ENCODE assay signal across 1 cellular context in the genomic region with DNA sequence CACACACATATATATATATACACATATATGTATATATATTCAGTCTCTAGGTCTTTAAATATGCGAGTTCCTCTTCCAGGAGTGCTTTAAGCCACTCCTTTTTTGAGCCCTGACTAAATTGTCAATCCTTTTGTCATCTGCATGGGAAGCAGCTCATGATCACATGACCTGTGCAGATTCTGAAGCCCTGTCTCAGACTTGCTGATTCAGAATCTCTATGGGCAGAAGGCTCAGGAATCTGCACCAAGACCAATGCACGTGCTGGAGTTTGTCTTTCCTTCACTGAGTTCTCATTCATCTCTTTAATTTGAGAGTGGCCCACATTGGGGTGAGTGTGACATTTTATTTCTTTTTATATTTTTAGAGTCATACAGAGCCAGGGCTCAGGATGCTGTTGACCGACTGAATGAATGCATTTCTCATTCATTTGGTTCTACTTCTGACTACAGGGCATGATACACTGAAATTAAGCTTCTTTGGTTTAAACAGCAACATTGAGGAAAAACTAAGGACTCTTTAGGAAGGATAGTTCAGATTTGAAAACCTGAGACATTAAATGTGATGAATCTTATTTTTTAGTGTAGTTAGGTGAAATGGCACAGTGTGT.
TF ChIP-seq lines count a peak whose summit lies in the region.

No MANE protein-coding gene starts in this region.

TF ChIP-seq in K562, 482 proteins besides CTCF, POLR2A, EP300 and RAD21 (continued from another document and continues in another):
- TF ChIP-seq, protein P1, sequence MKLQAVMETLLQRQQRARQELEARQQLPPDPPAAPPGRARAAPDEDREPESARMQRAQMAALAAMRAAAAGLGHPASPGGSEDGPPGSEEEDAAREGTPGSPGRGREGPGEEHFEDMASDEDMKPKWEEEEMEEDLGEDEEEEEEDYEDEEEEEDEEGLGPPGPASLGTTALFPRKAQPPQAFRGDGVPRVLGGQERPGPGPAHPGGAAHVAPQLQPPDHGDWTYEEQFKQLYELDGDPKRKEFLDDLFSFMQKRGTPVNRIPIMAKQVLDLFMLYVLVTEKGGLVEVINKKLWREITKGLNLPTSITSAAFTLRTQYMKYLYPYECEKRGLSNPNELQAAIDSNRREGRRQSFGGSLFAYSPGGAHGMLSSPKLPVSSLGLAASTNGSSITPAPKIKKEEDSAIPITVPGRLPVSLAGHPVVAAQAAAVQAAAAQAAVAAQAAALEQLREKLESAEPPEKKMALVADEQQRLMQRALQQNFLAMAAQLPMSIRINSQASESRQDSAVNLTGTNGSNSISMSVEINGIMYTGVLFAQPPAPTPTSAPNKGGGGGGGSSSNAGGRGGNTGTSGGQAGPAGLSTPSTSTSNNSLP (IDR thresholded peaks at IDR 0.05; ENCODE audit: borderline replicate concordance, low read depth, low read length), result no peak
- TF ChIP-seq ZNF785 (CRISPR knock-in tag; IDR thresholded peaks at IDR 0.05), result no peak
- no peak for TF ChIP-seq TAF9B (IDR thresholded peaks at IDR 0.05; ENCODE audit: partially characterized antibody)
- TF ChIP-seq TEAD1 (CRISPR knock-in tag; IDR thresholded peaks at IDR 0.05), result peak in 1 of 2 experiments; percentile 63; a peak in 1 of 4 replicates
- no peak for TF ChIP-seq NR3C1 (CRISPR knock-in tag; IDR thresholded peaks at IDR 0.05)
- TF ChIP-seq ZNF780A (CRISPR knock-in tag; IDR thresholded peaks at IDR 0.05), result no peak
- no peak for TF ChIP-seq MBD2 (IDR thresholded peaks at IDR 0.05; ENCODE audit: borderline replicate concordance, low read depth)
- TF ChIP-seq ZNF551 (CRISPR knock-in tag; IDR thresholded peaks at IDR 0.05), result no peak
- no peak for TF ChIP-seq CBX5 (IDR thresholded peaks at IDR 0.05; ENCODE audit: borderline replicate concordance, low read depth)
- no peak for TF ChIP-seq CC2D1A (IDR thresholded peaks at IDR 0.05)
- TF ChIP-seq L3MBTL2 (IDR thresholded peaks at IDR 0.05), result peak; percentile 83
- TF ChIP-seq PRPF4 (IDR thresholded peaks at IDR 0.05; ENCODE audit: insufficient read depth, low read depth, low read length, poor library complexity, severe bottlenecking), result no peak
- TF ChIP-seq POLR2AphosphoS2 (IDR thresholded peaks at IDR 0.05; ENCODE audit: low read length), result no peak
- no peak for TF ChIP-seq ZNF444 (CRISPR knock-in tag; IDR thresholded peaks at IDR 0.05)
- no peak for TF ChIP-seq U2AF1 (optimal IDR thresholded peaks at IDR 0.05; ENCODE audit: low read depth, low read length)
- no peak for TF ChIP-seq NR1H2 (CRISPR knock-in tag; IDR thresholded peaks at IDR 0.05)
- no peak for TF ChIP-seq CTCFL (IDR thresholded peaks at IDR 0.05; ENCODE audit: borderline replicate concordance, insufficient read depth, low read depth, low read length, poor library complexity, severe bottlenecking)
- TF ChIP-seq PBX2 (CRISPR knock-in tag; IDR thresholded peaks at IDR 0.05; ENCODE audit: low read depth), result no peak
- TF ChIP-seq PBX2 (tag; conservative IDR thresholded peaks at IDR 0.05; ENCODE audit: low read depth), result peak; percentile 36; the same call in 1 of the 2 replicates
- TF ChIP-seq IRF9 (tag; IDR thresholded peaks at IDR 0.05), result no peak
- no peak for TF ChIP-seq KHSRP (IDR thresholded peaks at IDR 0.05)
- TF ChIP-seq FOXO4 (CRISPR knock-in tag; IDR thresholded peaks at IDR 0.05), result no peak
- peak; percentile 77 for TF ChIP-seq MAFG (tag; conservative IDR thresholded peaks at IDR 0.05)
- no peak for TF ChIP-seq ZNF384 (IDR thresholded peaks at IDR 0.05; ENCODE audit: low read depth, low read length)
- no peak for TF ChIP-seq CHD4 (IDR thresholded peaks at IDR 0.05; ENCODE audit: insufficient read depth, insufficient replicate concordance, low read depth, low read length, poor library complexity, severe bottlenecking)
- TF ChIP-seq, protein P2, sequence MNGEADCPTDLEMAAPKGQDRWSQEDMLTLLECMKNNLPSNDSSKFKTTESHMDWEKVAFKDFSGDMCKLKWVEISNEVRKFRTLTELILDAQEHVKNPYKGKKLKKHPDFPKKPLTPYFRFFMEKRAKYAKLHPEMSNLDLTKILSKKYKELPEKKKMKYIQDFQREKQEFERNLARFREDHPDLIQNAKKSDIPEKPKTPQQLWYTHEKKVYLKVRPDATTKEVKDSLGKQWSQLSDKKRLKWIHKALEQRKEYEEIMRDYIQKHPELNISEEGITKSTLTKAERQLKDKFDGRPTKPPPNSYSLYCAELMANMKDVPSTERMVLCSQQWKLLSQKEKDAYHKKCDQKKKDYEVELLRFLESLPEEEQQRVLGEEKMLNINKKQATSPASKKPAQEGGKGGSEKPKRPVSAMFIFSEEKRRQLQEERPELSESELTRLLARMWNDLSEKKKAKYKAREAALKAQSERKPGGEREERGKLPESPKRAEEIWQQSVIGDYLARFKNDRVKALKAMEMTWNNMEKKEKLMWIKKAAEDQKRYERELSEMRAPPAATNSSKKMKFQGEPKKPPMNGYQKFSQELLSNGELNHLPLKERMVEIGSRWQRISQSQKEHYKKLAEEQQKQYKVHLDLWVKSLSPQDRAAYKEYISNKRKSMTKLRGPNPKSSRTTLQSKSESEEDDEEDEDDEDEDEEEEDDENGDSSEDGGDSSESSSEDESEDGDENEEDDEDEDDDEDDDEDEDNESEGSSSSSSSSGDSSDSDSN (IDR thresholded peaks at IDR 0.05; ENCODE audit: borderline replicate concordance in 1 of 2, low read depth in 2 of 2, low read length in 2 of 2), result no peak
- no peak for TF ChIP-seq LARP7 (IDR thresholded peaks at IDR 0.05)
- 0 out of 2 replicates have a peak, but pooled peaks have one; percentile 35 for TF ChIP-seq MITF (IDR thresholded peaks at IDR 0.05)
- no peak for TF ChIP-seq KLF16 (IDR thresholded peaks at IDR 0.05)
- TF ChIP-seq CHD2 (IDR thresholded peaks at IDR 0.05; ENCODE audit: low read depth, low read length), result no peak
- no peak for TF ChIP-seq ZNF121 (CRISPR knock-in tag; conservative IDR thresholded peaks at IDR 0.05)
- no peak for TF ChIP-seq ESRRB (CRISPR knock-in tag; IDR thresholded peaks at IDR 0.05; ENCODE audit: borderline replicate concordance)
- no peak for TF ChIP-seq YBX1 (IDR thresholded peaks at IDR 0.05)
- TF ChIP-seq FOXA3 (CRISPR knock-in tag; conservative IDR thresholded peaks at IDR 0.05 in 1 of 2, IDR thresholded peaks at IDR 0.05 in 1 of 2), result no peak
- TF ChIP-seq MYC (IDR thresholded peaks at IDR 0.05; ENCODE audit: low read depth, low read length), result peak; percentile 51; the same call in 1 of the 2 replicates
- TF ChIP-seq MYC (CRISPR knock-in tag; IDR thresholded peaks at IDR 0.05; ENCODE audit: borderline replicate concordance, low read depth), result no peak
- 0 out of 2 replicates have a peak, but pooled peaks have one; percentile 10 for TF ChIP-seq CTBP1 (IDR thresholded peaks at IDR 0.05; ENCODE audit: borderline replicate concordance)
- peak; percentile 48; the same call in 1 of the 2 replicates for TF ChIP-seq MAFF (IDR thresholded peaks at IDR 0.05; ENCODE audit: low read length)
- TF ChIP-seq SRSF7 (optimal IDR thresholded peaks at IDR 0.05; ENCODE audit: low read depth, low read length), result no peak
- TF ChIP-seq BDP1 (IDR thresholded peaks at IDR 0.05; ENCODE audit: insufficient read depth, insufficient read length), result no peak
- 0 out of 2 replicates have a peak, but pooled peaks have one; percentile 27 for TF ChIP-seq SMAD3 (CRISPR knock-in tag; conservative IDR thresholded peaks at IDR 0.05)
- no peak for TF ChIP-seq CGGBP1 (CRISPR knock-in tag; IDR thresholded peaks at IDR 0.05)
- TF ChIP-seq DACH1 (IDR thresholded peaks at IDR 0.05; ENCODE audit: partially characterized antibody), result no peak
- TF ChIP-seq SP2 (IDR thresholded peaks at IDR 0.05; ENCODE audit: extremely low read depth, low read depth, low read length, poor library complexity, severe bottlenecking), result no peak
- no peak for TF ChIP-seq IRF2 (CRISPR knock-in tag; IDR thresholded peaks at IDR 0.05)
- TF ChIP-seq, protein P3, sequence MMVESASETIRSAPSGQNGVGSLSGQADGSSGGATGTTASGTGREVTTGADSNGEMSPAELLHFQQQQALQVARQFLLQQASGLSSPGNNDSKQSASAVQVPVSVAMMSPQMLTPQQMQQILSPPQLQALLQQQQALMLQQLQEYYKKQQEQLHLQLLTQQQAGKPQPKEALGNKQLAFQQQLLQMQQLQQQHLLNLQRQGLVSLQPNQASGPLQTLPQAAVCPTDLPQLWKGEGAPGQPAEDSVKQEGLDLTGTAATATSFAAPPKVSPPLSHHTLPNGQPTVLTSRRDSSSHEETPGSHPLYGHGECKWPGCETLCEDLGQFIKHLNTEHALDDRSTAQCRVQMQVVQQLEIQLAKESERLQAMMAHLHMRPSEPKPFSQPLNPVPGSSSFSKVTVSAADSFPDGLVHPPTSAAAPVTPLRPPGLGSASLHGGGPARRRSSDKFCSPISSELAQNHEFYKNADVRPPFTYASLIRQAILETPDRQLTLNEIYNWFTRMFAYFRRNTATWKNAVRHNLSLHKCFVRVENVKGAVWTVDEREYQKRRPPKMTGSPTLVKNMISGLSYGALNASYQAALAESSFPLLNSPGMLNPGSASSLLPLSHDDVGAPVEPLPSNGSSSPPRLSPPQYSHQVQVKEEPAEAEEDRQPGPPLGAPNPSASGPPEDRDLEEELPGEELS (CRISPR knock-in tag; IDR thresholded peaks at IDR 0.05; ENCODE audit: borderline replicate concordance), result no peak
- no peak for TF ChIP-seq KLF13 (tag; IDR thresholded peaks at IDR 0.05; ENCODE audit: borderline replicate concordance, low read depth)
- TF ChIP-seq, protein P4, sequence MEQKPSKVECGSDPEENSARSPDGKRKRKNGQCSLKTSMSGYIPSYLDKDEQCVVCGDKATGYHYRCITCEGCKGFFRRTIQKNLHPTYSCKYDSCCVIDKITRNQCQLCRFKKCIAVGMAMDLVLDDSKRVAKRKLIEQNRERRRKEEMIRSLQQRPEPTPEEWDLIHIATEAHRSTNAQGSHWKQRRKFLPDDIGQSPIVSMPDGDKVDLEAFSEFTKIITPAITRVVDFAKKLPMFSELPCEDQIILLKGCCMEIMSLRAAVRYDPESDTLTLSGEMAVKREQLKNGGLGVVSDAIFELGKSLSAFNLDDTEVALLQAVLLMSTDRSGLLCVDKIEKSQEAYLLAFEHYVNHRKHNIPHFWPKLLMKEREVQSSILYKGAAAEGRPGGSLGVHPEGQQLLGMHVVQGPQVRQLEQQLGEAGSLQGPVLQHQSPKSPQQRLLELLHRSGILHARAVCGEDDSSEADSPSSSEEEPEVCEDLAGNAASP (IDR thresholded peaks at IDR 0.05), result no peak
